Comparison of ENCODE assay signal across 7 cellular contexts in the genomic region with DNA sequence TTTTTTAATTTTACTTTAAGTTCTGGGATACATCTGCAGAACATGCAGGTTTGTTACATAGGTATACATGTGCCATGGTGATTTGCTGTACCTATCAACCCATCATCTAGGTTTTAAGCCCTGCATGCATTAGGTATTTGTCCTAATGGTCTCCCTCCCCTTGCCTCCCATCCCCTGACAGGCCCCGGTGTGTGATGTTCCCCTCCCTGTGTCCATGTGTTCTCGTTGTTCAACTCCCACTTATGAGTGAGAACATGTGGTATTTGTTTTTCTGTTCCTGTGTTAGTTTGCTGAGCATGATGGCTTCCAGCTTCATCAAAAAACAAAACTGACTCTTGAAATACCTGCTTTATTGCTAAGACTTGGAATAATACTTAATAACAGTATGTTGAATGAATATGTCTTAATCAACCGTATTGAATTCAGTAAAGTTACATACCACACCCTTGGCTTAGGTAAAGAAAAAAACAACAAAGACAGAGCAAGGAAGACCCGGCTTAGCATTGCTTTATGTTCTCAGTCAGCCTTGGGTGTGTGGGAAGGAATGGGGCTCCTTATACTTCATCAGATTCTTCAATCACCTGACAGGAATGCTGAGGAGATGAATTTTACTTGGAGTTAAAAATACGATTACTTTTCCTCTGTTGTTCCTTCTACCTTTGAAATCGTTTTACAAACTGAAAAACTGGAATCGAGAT.
DNase-seq lines count a peak whose midpoint lies in the region; ATAC-seq lines count a peak whose summit lies in the region.
"Not testable (repeated sequence)": the region's sequence is repeated elsewhere in the genome, so short reads cannot be mapped to it uniquely, and the experiment has no call there.

No MANE protein-coding gene starts in this region.

- WGBS in GM23248 (ENCODE audit: low coverage in 1 of 2, low lambda C conversion rate in 2 of 2, missing lambda C conversion rate in 2 of 2), 2 experiments, result 19 to 23% methylated on average over 7 of the region's 7 CpGs

- H3K36me3 Mint-ChIP-seq in activated CD4-positive, alpha-beta T cell treated with anti-CD3 and anti-CD28 coated beads, Interleukin-2, amount 10 ng/mL, durations not matched to agents 24 days and 14 days (ENCODE audit: low read depth), result peaks cover 33% of the 10 kb centered on the region
- H3K36me3 Mint-ChIP-seq in activated naive CD8-positive, alpha-beta T cell treated with anti-CD3 and anti-CD28 coated beads, Interleukin-2, amount 10 ng/mL, durations not matched to agents 7 days and 5 days, result peaks cover 30% of the 10 kb centered on the region
- peaks cover 0 to 49% (median 0%) of the 10 kb centered on the region in 5 donors for H3K36me3 Mint-ChIP-seq in naive thymus-derived CD4-positive, alpha-beta T cell

- not testable (repeated sequence) for H3K9me2 ChIP-seq in GM23248 (ENCODE audit: insufficient read depth)

- peak; percentile 42; the same call in 1 of the 3 replicates for ATAC-seq in SK-N-SH treated with all-trans-retinoic acid at 6 μM for 48 hours
- not testable (repeated sequence) for ATAC-seq in activated naive CD8-positive, alpha-beta T cell treated with anti-CD3 and anti-CD28 coated beads, Interleukin-2, amount 10 ng/mL, durations not matched to agents 7 days and 5 days (ENCODE audit: low read depth); naive thymus-derived CD4-positive, alpha-beta T cell; stimulated activated naive CD8-positive, alpha-beta T cell treated with anti-CD3 and anti-CD28 coated beads, Interleukin-15, amount 100 ng/mL, for 72 hours
- ATAC-seq in esophagus mucosa, result peak; percentile 87

- H3K4me3 ChIP-seq in GM23248; naive thymus-derived CD4-positive, alpha-beta T cell (ENCODE audit: low read length): not testable (repeated sequence)

- POLR2A ChIA-PET in activated naive CD8-positive, alpha-beta T cell treated with anti-CD3 and anti-CD28 coated beads, Interleukin-2, amount 10 ng/mL, durations not matched to agents 7 days and 5 days (lab: Charles Lee); naive thymus-derived CD4-positive, alpha-beta T cell (lab: Charles Lee): not testable (repeated sequence)

- intact Hi-C loops in activated CD4-positive, alpha-beta T cell treated with anti-CD3 and anti-CD28 coated beads, Interleukin-2, amount 10 ng/mL, durations not matched to agents 24 days and 14 days (cut with micrococcal nuclease), result not testable (repeated sequence)
- intact Hi-C loops in naive thymus-derived CD4-positive, alpha-beta T cell (cut with micrococcal nuclease), result loop anchor here in 1 of 2 donors (2.0 kb wide), 1 partner anchor 18 kb away; no protein-coding TSS in a partner anchor

- H3K9me3 ChIP-seq in GM23248 (ENCODE audit: low read depth); naive thymus-derived CD4-positive, alpha-beta T cell (ENCODE audit: control insufficient read depth in 2 of 3, low read length in 3 of 3): not testable (repeated sequence)

- not testable (repeated sequence) for H3K27me3 Mint-ChIP-seq in activated CD4-positive, alpha-beta T cell treated with anti-CD3 and anti-CD28 coated beads, Interleukin-2, amount 10 ng/mL, durations not matched to agents 24 days and 14 days; activated naive CD8-positive, alpha-beta T cell treated with anti-CD3 and anti-CD28 coated beads, Interleukin-2, amount 10 ng/mL, durations not matched to agents 7 days and 5 days; naive thymus-derived CD4-positive, alpha-beta T cell; stimulated activated naive CD8-positive, alpha-beta T cell treated with anti-CD3 and anti-CD28 coated beads, Interleukin-15, amount 100 ng/mL, for 72 hours

- H3K4me2 ChIP-seq in GM23248 (ENCODE audit: unreplicated experiment), result peak overlapping the region; percentile 46

- H3K27ac Mint-ChIP-seq in activated CD4-positive, alpha-beta T cell treated with anti-CD3 and anti-CD28 coated beads, Interleukin-2, amount 10 ng/mL, durations not matched to agents 24 days and 14 days, result peak overlapping the region; percentile 22
- H3K27ac Mint-ChIP-seq in activated naive CD8-positive, alpha-beta T cell treated with anti-CD3 and anti-CD28 coated beads, Interleukin-2, amount 10 ng/mL, durations not matched to agents 7 days and 5 days, result peak overlapping the region; percentile 16
- H3K27ac Mint-ChIP-seq in naive thymus-derived CD4-positive, alpha-beta T cell, result peak overlapping the region; percentile 48 to 88 (median 71)
- H3K27ac Mint-ChIP-seq in stimulated activated naive CD8-positive, alpha-beta T cell treated with anti-CD3 and anti-CD28 coated beads, Interleukin-15, amount 100 ng/mL, for 72 hours, result peak overlapping the region; percentile 22 to 33

- peak overlapping the region; percentile 31 for H2AFZ ChIP-seq in GM23248

- H3K27ac ChIP-seq in GM23248; naive thymus-derived CD4-positive, alpha-beta T cell (ENCODE audit: low read depth, low read length): not testable (repeated sequence)

- H3F3A ChIP-seq in GM23248 (ENCODE audit: insufficient read depth), result not testable (repeated sequence)

- peaks cover 17% of the 10 kb centered on the region for H3K4me1 ChIP-seq in GM23248 (ENCODE audit: insufficient read depth)
- peaks cover 22 to 35% of the 10 kb centered on the region in 2 donors for H3K4me1 ChIP-seq in naive thymus-derived CD4-positive, alpha-beta T cell (ENCODE audit: control insufficient read depth in 2 of 2, insufficient read depth in 2 of 2, low read length in 2 of 2)

- H3K4me3 Mint-ChIP-seq in activated CD4-positive, alpha-beta T cell treated with anti-CD3 and anti-CD28 coated beads, Interleukin-2, amount 10 ng/mL, durations not matched to agents 24 days and 14 days, result peak overlapping the region; percentile 3
- H3K4me3 Mint-ChIP-seq in activated naive CD8-positive, alpha-beta T cell treated with anti-CD3 and anti-CD28 coated beads, Interleukin-2, amount 10 ng/mL, durations not matched to agents 7 days and 5 days, result not testable (repeated sequence)
- H3K4me3 Mint-ChIP-seq in naive thymus-derived CD4-positive, alpha-beta T cell, result peak overlapping the region in 9 of 10 donors; percentile 33 to 77 (median 63)
- peak overlapping the region in 1 of 2 donors; percentile 21 for H3K4me3 Mint-ChIP-seq in stimulated activated naive CD8-positive, alpha-beta T cell treated with anti-CD3 and anti-CD28 coated beads, Interleukin-15, amount 100 ng/mL, for 72 hours

- not testable (repeated sequence) for H3K79me2 ChIP-seq in GM23248 (ENCODE audit: insufficient read depth)

- DNase-seq in GM23248; activated naive CD8-positive, alpha-beta T cell treated with anti-CD3 and anti-CD28 coated beads, Interleukin-2, amount 10 ng/mL, durations not matched to agents 7 days and 5 days; naive thymus-derived CD4-positive, alpha-beta T cell; stimulated activated naive CD8-positive, alpha-beta T cell treated with anti-CD3 and anti-CD28 coated beads, Interleukin-15, amount 100 ng/mL, for 72 hours: not testable (repeated sequence)
- DNase-seq in activated CD4-positive, alpha-beta T cell treated with anti-CD3 and anti-CD28 coated beads, Interleukin-2, amount 10 ng/mL, durations not matched to agents 24 days and 14 days, result peak; percentile 53

- not testable (repeated sequence) for H4K20me1 ChIP-seq in GM23248 (ENCODE audit: insufficient read depth)

- not testable (repeated sequence) for H3K9ac ChIP-seq in GM23248

- not testable (repeated sequence) for H3K36me3 ChIP-seq in GM23248 (ENCODE audit: low read depth); naive thymus-derived CD4-positive, alpha-beta T cell (ENCODE audit: control insufficient read depth in 2 of 3, insufficient read depth in 3 of 3, low read length in 3 of 3)

- peaks cover 25% of the 10 kb centered on the region for H3K9me3 Mint-ChIP-seq in activated CD4-positive, alpha-beta T cell treated with anti-CD3 and anti-CD28 coated beads, Interleukin-2, amount 10 ng/mL, durations not matched to agents 24 days and 14 days
- H3K9me3 Mint-ChIP-seq in activated naive CD8-positive, alpha-beta T cell treated with anti-CD3 and anti-CD28 coated beads, Interleukin-2, amount 10 ng/mL, durations not matched to agents 7 days and 5 days, result peaks cover 20% of the 10 kb centered on the region
- peaks cover 0 to 29% (median 0%) of the 10 kb centered on the region in 11 donors for H3K9me3 Mint-ChIP-seq in naive thymus-derived CD4-positive, alpha-beta T cell
- H3K9me3 Mint-ChIP-seq in stimulated activated naive CD8-positive, alpha-beta T cell treated with anti-CD3 and anti-CD28 coated beads, Interleukin-15, amount 100 ng/mL, for 72 hours, result peaks cover 0 to 19% of the 10 kb centered on the region in 2 donors

- not testable (repeated sequence) for H3K27me3 ChIP-seq in GM23248 (replicated peaks; ENCODE audit: insufficient read depth); naive thymus-derived CD4-positive, alpha-beta T cell (ENCODE audit: control insufficient read depth in 2 of 2, insufficient read depth in 2 of 2, low read length in 2 of 2)

- CTCF ChIA-PET in naive thymus-derived CD4-positive, alpha-beta T cell (lab: Charles Lee), result not testable (repeated sequence)

- in situ Hi-C loops in GM23248 (cut with MboI), result not testable (repeated sequence)

- H3K4me1 Mint-ChIP-seq in activated CD4-positive, alpha-beta T cell treated with anti-CD3 and anti-CD28 coated beads, Interleukin-2, amount 10 ng/mL, durations not matched to agents 24 days and 14 days, result peaks cover 25% of the 10 kb centered on the region
- peaks cover 16% of the 10 kb centered on the region for H3K4me1 Mint-ChIP-seq in activated naive CD8-positive, alpha-beta T cell treated with anti-CD3 and anti-CD28 coated beads, Interleukin-2, amount 10 ng/mL, durations not matched to agents 7 days and 5 days
- H3K4me1 Mint-ChIP-seq in naive thymus-derived CD4-positive, alpha-beta T cell, result peaks cover 12 to 59% (median 48%) of the 10 kb centered on the region in 7 donors
- peaks cover 39% of the 10 kb centered on the region for H3K4me1 Mint-ChIP-seq in stimulated activated naive CD8-positive, alpha-beta T cell treated with anti-CD3 and anti-CD28 coated beads, Interleukin-15, amount 100 ng/mL, for 72 hours

Comparison
In these comparisons a context has a peak if more than half of its experiments do, and no peak if none do; other contexts are left out.
1. H3K27ac Mint-ChIP-seq: peak in every context shown above with its lines; median percentile 71 in naive thymus-derived CD4-positive, alpha-beta T cell; 28 in stimulated activated naive CD8-positive, alpha-beta T cell treated with anti-CD3 and anti-CD28 coated beads, Interleukin-15, amount 100 ng/mL, for 72 hours; 22 in activated CD4-positive, alpha-beta T cell treated with anti-CD3 and anti-CD28 coated beads, Interleukin-2, amount 10 ng/mL, durations not matched to agents 24 days and 14 days; 16 in activated naive CD8-positive, alpha-beta T cell treated with anti-CD3 and anti-CD28 coated beads, Interleukin-2, amount 10 ng/mL, durations not matched to agents 7 days and 5 days.